ENCODE assay signal across 9 cellular contexts in the genomic region with DNA sequence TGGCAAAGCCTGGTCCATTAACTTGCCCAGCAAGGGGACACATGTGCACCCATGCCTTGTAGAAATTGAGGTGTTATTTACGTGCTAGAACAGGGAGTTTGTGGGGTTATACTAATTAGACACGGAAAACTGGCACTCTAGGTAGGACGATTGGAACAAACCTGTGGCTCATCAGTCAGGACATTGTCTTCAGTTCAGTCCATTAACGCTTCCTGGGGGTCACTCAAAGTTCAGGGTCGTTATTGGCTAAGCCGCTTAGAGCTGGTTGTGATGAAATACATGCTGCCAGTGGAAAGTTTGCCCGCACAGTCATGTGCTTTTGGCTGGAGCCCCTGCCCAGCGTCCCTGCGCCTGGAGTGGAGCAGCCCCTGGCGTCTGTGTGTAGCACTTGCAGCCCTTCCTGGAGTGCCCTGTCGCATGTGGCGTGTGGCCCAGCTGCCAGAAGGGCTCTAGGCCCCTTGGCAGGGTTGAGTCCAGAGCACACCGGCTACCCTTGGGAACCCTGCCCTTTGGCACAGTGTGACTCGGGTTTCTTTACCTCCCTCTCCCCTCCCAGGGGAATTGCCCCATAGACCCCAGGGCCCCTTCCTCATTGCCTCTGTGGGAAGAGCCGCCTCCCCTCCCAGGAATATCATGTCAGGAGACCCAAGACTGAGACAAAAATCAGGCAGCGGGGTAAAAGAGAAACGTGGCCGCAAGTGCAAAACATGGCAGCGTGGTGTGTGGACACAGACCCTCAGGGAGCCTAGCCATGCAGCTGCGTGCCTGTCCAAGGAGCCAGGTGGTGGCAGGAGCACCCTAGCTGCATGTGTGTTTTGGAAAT. TPM values are rescaled to one million over a fixed set of nuclear protein-coding genes. Genes with fewer than 3 reads are reported as not detected.
DNase-seq lines count a peak whose midpoint lies in the region; ATAC-seq, FAIRE-seq and TF ChIP-seq lines count a peak whose summit lies in the region.
"Had no signal": no experiment of that assay in that cellular context is flagged by ENCODE, and none has a peak within 500 bp of the region (broad histone marks: within the 10 kb centered on the region; RNA-seq: fewer than 3 reads in every experiment).

No MANE protein-coding gene starts in this region.

- no peak overlapping the region for H3K27ac ChIP-seq in H1 (ENCODE audit: low read depth, low read length)

- TF ChIP-seq EP300 in H1 (IDR thresholded peaks at IDR 0.05; ENCODE audit: borderline replicate concordance in 1 of 2, low read depth in 2 of 2, low read length in 2 of 2), result no peak

- peak in 1 of 2 donors; percentile 55 for ATAC-seq in natural killer cell treated with Interleukin-12 subunit alpha and Interleukin-12 subunit beta and Interleukin-15 and Interleukin-18, amount 100 ng/mL, for 72 hours
- ATAC-seq in HG02870 (IDR thresholded peaks at IDR 0.05; ENCODE audit: unreplicated experiment), result no peak

- H2BK20ac ChIP-seq in H1 (ENCODE audit: low read length), result 0 out of 2 replicates have a peak overlapping the region, but pooled peaks have one; percentile 25

- H3K27ac Mint-ChIP-seq in natural killer cell treated with Interleukin-12 subunit alpha and Interleukin-12 subunit beta and Interleukin-15 and Interleukin-18, amount 100 ng/mL, for 72 hours, result no peak overlapping the region

- TF ChIP-seq POLR2A in H1 (IDR thresholded peaks at IDR 0.05; ENCODE audit: control extremely low read depth in 1 of 2, low read depth in 2 of 2, low read length in 2 of 2), result no peak

- CTCF ChIA-PET in H1 (lab: Charles Lee; ENCODE audit: partially characterized antibody), result interaction anchor here (0.6 to 2.4 kb wide), 22 partner anchors 10 to 758 kb away, joined by 3 to 9 read pairs (median 3); no protein-coding TSS in a partner anchor

- no peak overlapping the region for H3K4me2 ChIP-seq in H1 (ENCODE audit: insufficient read depth in 1 of 2, low read depth in 2 of 2, low read length in 2 of 2)

- peak overlapping the region; percentile 28 for H2BK5ac ChIP-seq in H1 (ENCODE audit: low read depth, low read length)

- H3K23me2 ChIP-seq in H1 (ENCODE audit: low read depth, low read length), result no peaks in the 10 kb centered on the region

- no peaks in the 10 kb centered on the region for H3K36me3 Mint-ChIP-seq in natural killer cell treated with Interleukin-12 subunit alpha and Interleukin-12 subunit beta and Interleukin-15 and Interleukin-18, amount 100 ng/mL, for 72 hours

- H3K9ac ChIP-seq in H1 (replicated peaks in 1 of 4; ENCODE audit: extremely low read depth in 1 of 4, low read depth in 3 of 4, low read length in 3 of 4), result no peak overlapping the region

- H4K8ac ChIP-seq in H1 (ENCODE audit: extremely low read depth, insufficient read depth, low read length), result peak overlapping the region; percentile 7; the same call in 1 of the 2 replicates

- 85% methylated on average over 20 of the region's 20 CpGs; no CpG with 5 or more reads in 1 of the 2 experiments for WGBS in H1 (ENCODE audit: extremely low coverage in 1 of 2, insufficient coverage in 1 of 2, insufficient read length in 1 of 2, insufficient replicate concordance in 2 of 2, low coverage in 1 of 2, low lambda C conversion rate in 2 of 2, missing lambda C conversion rate in 1 of 2), 2 experiments

- no peak overlapping the region for H3K56ac ChIP-seq in H1 (replicated peaks; ENCODE audit: insufficient read length, low read depth, low read length)

- no peak overlapping the region for H3K4me3 Mint-ChIP-seq in natural killer cell treated with Interleukin-12 subunit alpha and Interleukin-12 subunit beta and Interleukin-15 and Interleukin-18, amount 100 ng/mL, for 72 hours

- H3K23ac ChIP-seq in H1 (ENCODE audit: insufficient read length), result no peak overlapping the region

- 0 out of 2 replicates have a peak overlapping the region, but pooled peaks have one; percentile 11 for H2BK15ac ChIP-seq in H1 (ENCODE audit: low read length)

- POLR2A ChIA-PET in H1 (lab: Charles Lee; ENCODE audit: partially characterized antibody), result interaction anchor here (0.8 to 9.0 kb wide), 4 partner anchors 8 to 20 kb away, joined by 3 to 170 read pairs (median 63); a partner anchor contains a TSS

- H3K9me3 Mint-ChIP-seq in natural killer cell treated with Interleukin-12 subunit alpha and Interleukin-12 subunit beta and Interleukin-15 and Interleukin-18, amount 100 ng/mL, for 72 hours, result no peaks in the 10 kb centered on the region

- no peak overlapping the region for H4K5ac ChIP-seq in H1 (ENCODE audit: insufficient read length, low read depth, low read length)

- peak overlapping the region; percentile 54; the same call in 1 of the 2 replicates for H2BK12ac ChIP-seq in H1 (ENCODE audit: low read depth, low read length)

- H2AK5ac ChIP-seq in H1 (ENCODE audit: low read depth, low read length), result no peak overlapping the region

- no peaks in the 10 kb centered on the region for H4K20me1 ChIP-seq in H1 (replicated peaks in 1 of 2; ENCODE audit: control insufficient read depth in 1 of 2, insufficient read depth in 2 of 2, low read length in 2 of 2)

- no peak overlapping the region for H3K4ac ChIP-seq in H1 (replicated peaks; ENCODE audit: insufficient read length, low read depth, low read length)

- peaks cover 0 to 38% (median 3%) of the 10 kb centered on the region in 4 experiments; a peak in 5 of 8 replicates for H3K36me3 ChIP-seq in H1 (ENCODE audit: control insufficient read depth in 2 of 4, insufficient read depth in 4 of 4, low read length in 3 of 4)

- no peak overlapping the region for H3K18ac ChIP-seq in H1 (ENCODE audit: extremely low read depth, low read length)

- peak; percentile 75 to 80 for TF ChIP-seq RAD21 in H1 (IDR thresholded peaks at IDR 0.05 in 1 of 2, conservative IDR thresholded peaks at IDR 0.05 in 1 of 2; ENCODE audit: low read depth in 2 of 2, low read length in 2 of 2)

- H3K9me3 ChIP-seq in H1 (ENCODE audit: insufficient read depth in 2 of 2, low read depth in 1 of 2, low read length in 1 of 2), result no peaks in the 10 kb centered on the region

- peaks cover 19 to 29% (median 24%) of the 10 kb centered on the region in 4 experiments for H3K4me1 ChIP-seq in H1 (replicated peaks in 1 of 4; ENCODE audit: control insufficient read depth in 3 of 4, insufficient read depth in 4 of 4, low read length in 3 of 4)

- H3K27me3 Mint-ChIP-seq in natural killer cell treated with Interleukin-12 subunit alpha and Interleukin-12 subunit beta and Interleukin-15 and Interleukin-18, amount 100 ng/mL, for 72 hours, result no peaks in the 10 kb centered on the region

- H3K79me2 ChIP-seq in H1 (ENCODE audit: control insufficient read depth in 1 of 2, insufficient read depth in 2 of 2, low read length in 2 of 2), result peaks cover 0 to 56% of the 10 kb centered on the region in 2 experiments; a peak in 3 of 4 replicates

- no peak overlapping the region for H2AFZ ChIP-seq in H1 (ENCODE audit: low read length)

- TF ChIP-seq CTCF in AG09309 (IDR thresholded peaks at IDR 0.05; ENCODE audit: control insufficient read depth, insufficient read depth, low read depth, low read length, missing control alignments) (peak; percentile 29), H1 (IDR thresholded peaks at IDR 0.05; ENCODE audit: control extremely low read depth in 1 of 3, insufficient read depth in 1 of 3, low read depth in 1 of 3, low read length in 3 of 3) (peak; percentile 64 to 69 (median 68))

- no peak for FAIRE-seq in H1 (lab: Jason Lieb, UNC)

- H4K91ac ChIP-seq in H1 (replicated peaks; ENCODE audit: insufficient read length, low read length), result peak overlapping the region; percentile 71

- H2BK120ac ChIP-seq in H1 (replicated peaks; ENCODE audit: low read depth, low read length), result no peak overlapping the region

- no peak overlapping the region for H3K14ac ChIP-seq in H1 (ENCODE audit: insufficient read length)

- H3K4me3 ChIP-seq in AG09309 (ENCODE audit: control insufficient read depth, low read depth, low read length) (no peak overlapping the region), H1 (ENCODE audit: extremely low read depth in 1 of 4, insufficient read depth in 2 of 4, low read depth in 3 of 4, low read length in 4 of 4) (no peak overlapping the region)

- no peaks in the 10 kb centered on the region for H3K27me3 ChIP-seq in H1 (replicated peaks in 1 of 4; ENCODE audit: control insufficient read depth in 3 of 4, extremely low read depth in 1 of 4, insufficient read depth in 3 of 4, low read length in 3 of 4)

- no peaks in the 10 kb centered on the region for H3K4me1 Mint-ChIP-seq in natural killer cell treated with Interleukin-12 subunit alpha and Interleukin-12 subunit beta and Interleukin-15 and Interleukin-18, amount 100 ng/mL, for 72 hours (ENCODE audit: low read depth in 2 of 2)

- H3K79me1 ChIP-seq in H1 (ENCODE audit: low read depth, low read length), result peaks cover 3% of the 10 kb centered on the region

- DNase-seq in AG09309 (ENCODE audit: low read depth), result no peak
- DNase-seq in NCI-H82 (lab: John Stamatoyannopoulos, UW), result peak; percentile 96
- DNase-seq in H1 (ENCODE audit: low read depth in 1 of 2, low spot score in 2 of 2), result no peak
- DNase-seq in natural killer cell treated with Interleukin-12 subunit alpha and Interleukin-12 subunit beta and Interleukin-15 and Interleukin-18, amount 100 ng/mL, for 72 hours (ENCODE audit: low spot score), result peak; percentile 40
- no peak for DNase-seq in NCI-H187 (lab: John Stamatoyannopoulos, UW)
- DNase-seq in NCI-H146 treated with DMSO at 0.1 percent for 48 hours (lab: John Stamatoyannopoulos, UW; ENCODE audit: unreplicated experiment), result no peak
- DNase-seq in stimulated activated naive CD4-positive, alpha-beta T cell (lab: John Stamatoyannopoulos, UW), result no peak
- DNase-seq: NCI-H1417 had no signal

RNA-seq across cellular contexts. Expression of a gene that starts 9.8 kb away (rescaled TPM):
- 21.5 and 24.9 TPM in 2 replicates for total RNA-seq in H1 (2021; fragmentation: NEBNext Ultra II Directional; extraction: Animal tissue kit (Norgen Biotek cat#: 25700))
- polyA plus RNA-seq in H1 (2011; rRNA removed), result 13.6 and 22.5 TPM in 2 replicates
- 23.8 TPM for polyA plus RNA-seq in H1 (2011; cell fraction: cytosol; rRNA removed)
- polyA plus RNA-seq in H1 (2011; cell fraction: nucleus; rRNA removed), result 26.9 TPM
- polyA plus RNA-seq in H1 (2012, experiment 1 of 2), result 12.3 to 21.8 TPM (median 20.3 TPM) in 4 replicates
- polyA plus RNA-seq in H1 (2012, experiment 2 of 2), result 13.0 TPM
- polyA plus RNA-seq in H1 (2013, experiment 1 of 2), result 9.1 TPM
- 8.5 TPM for polyA plus RNA-seq in H1 (2013, experiment 2 of 2)
- 2.5 and 2.9 TPM in 2 replicates for polyA minus RNA-seq in H1 (2011; rRNA and poly(A)+ RNA removed)
- polyA minus RNA-seq in H1 (2011; cell fraction: cytosol; rRNA and poly(A)+ RNA removed), result 21.4 TPM
- 15.7 TPM for polyA minus RNA-seq in H1 (2011; cell fraction: nucleus; rRNA and poly(A)+ RNA removed)
- total RNA-seq in natural killer cell treated with Interleukin-12 subunit alpha and Interleukin-12 subunit beta and Interleukin-15 and Interleukin-18, amount 100 ng/mL, for 72 hours, result 1 to 10 TPM; 4.0 to 5.1 TPM

RNA-seq across cellular contexts. Expression of a gene that starts 20.3 kb away (rescaled TPM):
- total RNA-seq in H1 (2021; fragmentation: NEBNext Ultra II Directional; extraction: Animal tissue kit (Norgen Biotek cat#: 25700)), result 125 and 130 TPM in 2 replicates
- 98.6 and 147 TPM in 2 replicates for polyA plus RNA-seq in H1 (2011; rRNA removed)
- 110 TPM for polyA plus RNA-seq in H1 (2011; cell fraction: cytosol; rRNA removed)
- 159 TPM for polyA plus RNA-seq in H1 (2011; cell fraction: nucleus; rRNA removed)
- polyA plus RNA-seq in H1 (2012, experiment 1 of 2), result 81.6 to 105 TPM (median 96.5 TPM) in 4 replicates
- polyA plus RNA-seq in H1 (2012, experiment 2 of 2), result 86.7 TPM
- polyA plus RNA-seq in H1 (2013, experiment 1 of 2), result 78.2 TPM
- polyA plus RNA-seq in H1 (2013, experiment 2 of 2), result 74.4 TPM
- 39.8 and 47.5 TPM in 2 replicates for polyA minus RNA-seq in H1 (2011; rRNA and poly(A)+ RNA removed)
- polyA minus RNA-seq in H1 (2011; cell fraction: cytosol; rRNA and poly(A)+ RNA removed), result 55.6 TPM
- 72.6 TPM for polyA minus RNA-seq in H1 (2011; cell fraction: nucleus; rRNA and poly(A)+ RNA removed)
- 10 to 100 TPM; 53.9 to 84.2 TPM for total RNA-seq in natural killer cell treated with Interleukin-12 subunit alpha and Interleukin-12 subunit beta and Interleukin-15 and Interleukin-18, amount 100 ng/mL, for 72 hours

RNA-seq across cellular contexts. Expression of a gene that starts 47.5 kb away (rescaled TPM):
- 254 and 264 TPM in 2 replicates for total RNA-seq in H1 (2021; fragmentation: NEBNext Ultra II Directional; extraction: Animal tissue kit (Norgen Biotek cat#: 25700))
- polyA plus RNA-seq in H1 (2011; rRNA removed), result 441 and 483 TPM in 2 replicates
- polyA plus RNA-seq in H1 (2011; cell fraction: cytosol; rRNA removed), result 569 TPM
- 327 TPM for polyA plus RNA-seq in H1 (2011; cell fraction: nucleus; rRNA removed)
- 326 to 515 TPM (median 467 TPM) in 4 replicates for polyA plus RNA-seq in H1 (2012, experiment 1 of 2)
- 519 TPM for polyA plus RNA-seq in H1 (2012, experiment 2 of 2)
- 191 TPM for polyA plus RNA-seq in H1 (2013, experiment 1 of 2)
- 244 TPM for polyA plus RNA-seq in H1 (2013, experiment 2 of 2)
- polyA minus RNA-seq in H1 (2011; rRNA and poly(A)+ RNA removed), result 29.0 and 37.7 TPM in 2 replicates
- polyA minus RNA-seq in H1 (2011; cell fraction: cytosol; rRNA and poly(A)+ RNA removed), result 63.9 TPM
- 52.1 TPM for polyA minus RNA-seq in H1 (2011; cell fraction: nucleus; rRNA and poly(A)+ RNA removed)
- total RNA-seq in natural killer cell treated with Interleukin-12 subunit alpha and Interleukin-12 subunit beta and Interleukin-15 and Interleukin-18, amount 100 ng/mL, for 72 hours, result not detected

Comparison
In these comparisons a context has a peak if more than half of its experiments do, and no peak if none do; other contexts are left out.
1. DNase-seq: peak in NCI-H82 (single experiment) and natural killer cell treated with Interleukin-12 subunit alpha and Interleukin-12 subunit beta and Interleukin-15 and Interleukin-18, amount 100 ng/mL, for 72 hours (single experiment); none in AG09309 (single experiment), H1 (0 of 2), NCI-H187 (0 of 2), NCI-H146 treated with DMSO at 0.1 percent for 48 hours (single experiment) and stimulated activated naive CD4-positive, alpha-beta T cell (0 of 6).
2. RNA of a gene that starts 47.5 kb away (total RNA-seq): 254 to 264 TPM in H1; not detected in natural killer cell treated with Interleukin-12 subunit alpha and Interleukin-12 subunit beta and Interleukin-15 and Interleukin-18, amount 100 ng/mL, for 72 hours; every median in the first group is over 100 times any median in the second.